ENCODE assay signal across 16 cellular contexts in the genomic region with DNA sequence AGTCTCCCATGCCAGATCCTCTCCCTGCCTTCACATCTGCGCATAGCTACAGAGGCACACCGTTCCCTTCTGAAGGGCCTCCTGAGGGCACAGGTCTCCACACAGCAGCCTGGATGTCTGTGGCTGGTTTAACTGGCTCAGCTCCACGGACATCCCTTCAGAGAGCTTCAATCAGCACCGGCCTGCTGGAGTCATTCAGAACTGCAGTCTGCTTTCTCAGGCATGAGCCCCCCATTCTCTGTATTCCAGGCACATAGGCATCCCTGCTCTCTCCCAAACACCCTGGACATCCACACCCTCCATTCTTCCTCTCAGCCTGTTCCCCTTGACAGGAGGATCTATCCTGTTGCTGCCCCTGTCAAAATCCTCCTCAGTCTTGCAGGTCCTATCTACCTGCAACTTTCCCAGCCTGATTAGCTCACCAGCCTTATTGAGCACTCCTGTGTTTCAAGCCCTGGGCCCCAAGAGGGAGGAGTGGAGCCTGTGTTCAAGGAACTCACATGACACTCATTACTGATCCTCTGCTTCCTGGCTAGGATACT. TPM values are rescaled to one million over a fixed set of nuclear protein-coding genes. Genes with fewer than 3 reads are reported as not detected.
A peak's percentile ranks its signal among the peaks of the same experiment; 100 is the strongest.
DNase-seq lines count a peak whose midpoint lies in the region; ATAC-seq, FAIRE-seq and TF ChIP-seq lines count a peak whose summit lies in the region.
"Had no signal": no experiment of that assay in that cellular context is flagged by ENCODE, and none has a peak within 500 bp of the region (broad histone marks: within the 10 kb centered on the region; RNA-seq: fewer than 3 reads in every experiment).

No MANE protein-coding gene starts in this region.

- H3K9me3 Mint-ChIP-seq in activated CD4-positive, alpha-beta memory T cell treated with anti-CD3 and anti-CD28 coated beads, Interleukin-2, amount 10 ng/mL, durations not matched to agents 7 days and 5 days: peaks cover 2% of the 10 kb centered on the region

- H3K79me2 ChIP-seq in HepG2 (ENCODE audit: insufficient read depth, low read length) (peaks cover 20% of the 10 kb centered on the region), K562 (ENCODE audit: control insufficient read depth, insufficient read depth, low read length) (no peaks in the 10 kb centered on the region; the same call in 2 of the 3 replicates)

- peaks cover 20% of the 10 kb centered on the region for H4K20me1 ChIP-seq in HepG2 (ENCODE audit: insufficient read depth, low read length)
- H4K20me1 ChIP-seq in K562 (replicated peaks; ENCODE audit: control insufficient read depth, insufficient read depth, low read length): no peaks in the 10 kb centered on the region

- no peaks in the 10 kb centered on the region for H3K9me1 ChIP-seq in K562 (ENCODE audit: control insufficient read depth, insufficient read depth, low read length)

- H2AFZ ChIP-seq in HepG2 (ENCODE audit: low read length): peak overlapping the region; percentile 48
- H2AFZ ChIP-seq in K562 (ENCODE audit: low read depth, low read length): no peak overlapping the region

- WGBS in HepG2 (ENCODE audit: low lambda C conversion rate): 2% methylated on average over 4 of the region's 4 CpGs
- no CpG with 5 or more reads among the region's 4 CpGs for WGBS in right lobe of liver (ENCODE audit: insufficient coverage, low coverage, low lambda C conversion rate, missing lambda C conversion rate)
- 15% methylated on average over 4 of the region's 4 CpGs for WGBS in K562 (ENCODE audit: insufficient coverage, low coverage, missing lambda C conversion rate)

- H3K36me3 ChIP-seq in HepG2 (replicated peaks in 1 of 2; ENCODE audit: control insufficient read depth in 1 of 2, insufficient read depth in 2 of 2, low read length in 2 of 2) (no peaks in the 10 kb centered on the region), right lobe of liver (no peaks in the 10 kb centered on the region), K562 (ENCODE audit: control insufficient read depth, insufficient read depth, low read length) (no peaks in the 10 kb centered on the region)
- H3K36me3 ChIP-seq: thoracic aorta had no signal

- intact Hi-C loops in HepG2 (cut with micrococcal nuclease; ENCODE audit: unreplicated experiment) (no loop called here), right lobe of liver (cut with DNase I) (no loop called here), K562 (cut with micrococcal nuclease) (loop anchor here (5.0 to 10.0 kb wide), 2 partner anchors 94 to 282 kb away; no protein-coding TSS in a partner anchor), posterior vena cava (cut with DNase I) (loop anchor here in 1 of 2 donors (10.0 kb wide), 1 partner anchor 272 kb away; no protein-coding TSS in a partner anchor)

- in situ Hi-C loops in HepG2 (cut with HindIII; ENCODE audit: extremely low pct_ligation_motif_present, low pct_unique_long_range_greater_than_20kb) (loop anchor here (5.0 kb wide), 1 partner anchor 46 kb away; no protein-coding TSS in a partner anchor), K562 (cut with MboI) (no loop called here)

- FAIRE-seq in HepG2 (lab: Jason Lieb, UNC) (peak; percentile 32), K562 (lab: Jason Lieb, UNC) (no peak)
- FAIRE-seq: colon, D721Med had no signal

- CTCF ChIA-PET in HepG2 (lab: Yijun Ruan, JAX; ENCODE audit: low intra/inter-chr PET ratio, low total read pairs) (interaction anchor here (0.7 to 7.4 kb wide), 8 partner anchors 12 to 320 kb away, joined by 3 to 207 read pairs (median 6); a partner anchor contains a TSS), K562 (lab: Yijun Ruan, JAX; ENCODE audit: low intra/inter-chr PET ratio) (interaction anchor here (2.8 kb wide), 1 partner anchor 277 kb away, joined by 13 read pairs; no protein-coding TSS in a partner anchor)
- CTCF ChIA-PET in activated CD4-positive, alpha-beta memory T cell treated with anti-CD3 and anti-CD28 coated beads, Interleukin-2, amount 10 ng/mL, durations not matched to agents 7 days and 5 days (lab: Charles Lee): interaction anchor here (1.2 to 5.7 kb wide), 16 partner anchors 11 to 798 kb away, joined by 3 to 64 read pairs (median 9); no protein-coding TSS in a partner anchor

- TF ChIP-seq RAD21 in HepG2 (CRISPR knock-in tag; IDR thresholded peaks at IDR 0.05) (peak; percentile 48; the same call in 1 of the 2 replicates), K562 (CRISPR knock-in tag; conservative IDR thresholded peaks at IDR 0.05 in 1 of 2, IDR thresholded peaks at IDR 0.05 in 1 of 2) (no peak)

- H3K27ac ChIP-seq in HepG2 (ENCODE audit: extremely low read length, insufficient read depth, low read length): peak overlapping the region; percentile 48
- H3K27ac ChIP-seq in right lobe of liver: no peak overlapping the region
- H3K27ac ChIP-seq in K562 (ENCODE audit: extremely low read depth, low read depth, low read length): no peak overlapping the region
- H3K27ac ChIP-seq: thoracic aorta had no signal

- no peaks in the 10 kb centered on the region for H3K36me3 Mint-ChIP-seq in activated CD4-positive, alpha-beta memory T cell treated with anti-CD3 and anti-CD28 coated beads, Interleukin-2, amount 10 ng/mL, durations not matched to agents 7 days and 5 days (ENCODE audit: low read depth)
- H3K36me3 Mint-ChIP-seq: activated naive CD8-positive, alpha-beta T cell had no signal

- no TSS peak for BruUV-seq in HepG2 (replicated peaks; lab: Mats Ljungman, UMichigan)
- BruUV-seq in K562 (replicated peaks; lab: Mats Ljungman, UMichigan): no TSS peak

- H3K4me1 ChIP-seq in HepG2 (ENCODE audit: insufficient read depth, low read length): peaks cover 78% of the 10 kb centered on the region
- H3K4me1 ChIP-seq in right lobe of liver: no peaks in the 10 kb centered on the region
- H3K4me1 ChIP-seq in K562 (replicated peaks in 1 of 2; ENCODE audit: control insufficient read depth in 2 of 2, insufficient read depth in 2 of 2, low read length in 2 of 2): no peaks in the 10 kb centered on the region; a peak in 1 of 5 replicates

- H3K4me3 Mint-ChIP-seq in activated CD4-positive, alpha-beta memory T cell treated with anti-CD3 and anti-CD28 coated beads, Interleukin-2, amount 10 ng/mL, durations not matched to agents 7 days and 5 days: no peak overlapping the region
- H3K4me3 Mint-ChIP-seq: activated naive CD8-positive, alpha-beta T cell; memory B cell had no signal

- no peaks in the 10 kb centered on the region for H3K9me3 ChIP-seq in HepG2 (ENCODE audit: low read length)
- H3K9me3 ChIP-seq in right lobe of liver: no peaks in the 10 kb centered on the region
- H3K9me3 ChIP-seq in K562 (replicated peaks; ENCODE audit: control insufficient read depth, insufficient read depth, low read depth, low read length): no peaks in the 10 kb centered on the region; the same call in 1 of the 2 replicates
- H3K9me3 ChIP-seq: thoracic aorta had no signal

- no peak for TF ChIP-seq CTCF in HepG2 (CRISPR knock-in tag; IDR thresholded peaks at IDR 0.05)
- TF ChIP-seq CTCF in right lobe of liver (IDR thresholded peaks at IDR 0.05): no peak
- TF ChIP-seq CTCF in K562 (IDR thresholded peaks at IDR 0.05 in 2 of 3, conservative IDR thresholded peaks at IDR 0.05 in 1 of 3; ENCODE audit: insufficient read depth in 2 of 3, low read depth in 1 of 3, low read length in 3 of 3): no peak

- H3K27me3 ChIP-seq in HepG2 (ENCODE audit: control insufficient read depth in 1 of 2, insufficient read depth in 2 of 2, low read length in 2 of 2) (no peaks in the 10 kb centered on the region; a peak in 1 of 5 replicates), right lobe of liver (no peaks in the 10 kb centered on the region), K562 (ENCODE audit: control insufficient read depth in 2 of 2, insufficient read depth in 2 of 2, low read length in 2 of 2) (no peaks in the 10 kb centered on the region; a peak in 1 of 5 replicates)

- peaks cover 2% of the 10 kb centered on the region for H3K27me3 Mint-ChIP-seq in activated CD4-positive, alpha-beta memory T cell treated with anti-CD3 and anti-CD28 coated beads, Interleukin-2, amount 10 ng/mL, durations not matched to agents 7 days and 5 days
- H3K27me3 Mint-ChIP-seq: activated naive CD8-positive, alpha-beta T cell had no signal

- H3K4me3 ChIP-seq in HepG2 (replicated peaks in 1 of 3; ENCODE audit: insufficient read depth in 1 of 3, low read depth in 2 of 3, low read length in 3 of 3): peak overlapping the region; percentile 17 to 59 (median 41)
- H3K4me3 ChIP-seq in right lobe of liver: no peak overlapping the region
- H3K4me3 ChIP-seq in K562: no peak overlapping the region
- H3K4me3 ChIP-seq: thoracic aorta had no signal

- POLR2A ChIA-PET in HepG2 (lab: Yijun Ruan, JAX): interaction anchor here (0.6 to 13.7 kb wide), 21 partner anchors 8 to 651 kb away, joined by 3 to 1105 read pairs (median 11); a partner anchor contains a TSS
- POLR2A ChIA-PET in K562 (lab: Yijun Ruan, JAX): no interaction called here
- POLR2A ChIA-PET in activated CD4-positive, alpha-beta memory T cell treated with anti-CD3 and anti-CD28 coated beads, Interleukin-2, amount 10 ng/mL, durations not matched to agents 7 days and 5 days (lab: Charles Lee): interaction anchor here (1.3 to 1.4 kb wide), 2 partner anchors 12 to 19 kb away, joined by 3 to 5 read pairs; no protein-coding TSS in a partner anchor

- peak overlapping the region; percentile 90 for H3K4me2 ChIP-seq in HepG2 (ENCODE audit: low read depth, low read length)
- no peak overlapping the region for H3K4me2 ChIP-seq in K562 (ENCODE audit: insufficient read depth, low read length)

- H3K9ac ChIP-seq in HepG2 (ENCODE audit: insufficient read depth, low read depth, low read length): peak overlapping the region; percentile 57
- no peak overlapping the region for H3K9ac ChIP-seq in K562 (ENCODE audit: insufficient read depth in 1 of 2, low read depth in 2 of 2, low read length in 2 of 2)

- peak; percentile 22 to 42; a peak in 1 of 4 replicates for TF ChIP-seq EP300 in HepG2 (IDR thresholded peaks at IDR 0.05; ENCODE audit: low read depth in 2 of 2, low read length in 2 of 2)
- 0 out of 2 replicates have a peak, but pooled peaks have one; percentile 29 for TF ChIP-seq EP300 in HepG2 (CRISPR knock-in tag; IDR thresholded peaks at IDR 0.05; ENCODE audit: borderline replicate concordance)
- no peak for TF ChIP-seq EP300 in K562 (IDR thresholded peaks at IDR 0.05; ENCODE audit: low read length)

- H3K4me1 Mint-ChIP-seq in activated CD4-positive, alpha-beta memory T cell treated with anti-CD3 and anti-CD28 coated beads, Interleukin-2, amount 10 ng/mL, durations not matched to agents 7 days and 5 days: peaks cover 12% of the 10 kb centered on the region

- TF ChIP-seq POLR2A in HepG2 (IDR thresholded peaks at IDR 0.05; ENCODE audit: insufficient read depth in 1 of 2, low read depth in 2 of 2, low read length in 2 of 2) (no peak), right lobe of liver (IDR thresholded peaks at IDR 0.05) (no peak), K562 (conservative IDR thresholded peaks at IDR 0.05) (no peak)

- DNase-seq in HepG2 (ENCODE audit: low spot score) (peak; percentile 91), right lobe of liver (no peak), K562 (ENCODE audit: extremely low read depth in 1 of 4, low spot score in 3 of 4) (no peak), left kidney (ENCODE audit: low read depth, low spot score) (peak; percentile 29), posterior vena cava (ENCODE audit: low spot score) (no peak), NOMO-1 treated with dmso at 0.1 percent for 144 hours (lab: John Stamatoyannopoulos, UW; ENCODE audit: unreplicated experiment) (no peak)
- no peak for DNase-seq in activated CD4-positive, alpha-beta memory T cell treated with anti-CD3 and anti-CD28 coated beads, Interleukin-2, amount 10 ng/mL, durations not matched to agents 7 days and 5 days
- DNase-seq: activated CD4-positive, CD25-positive, alpha-beta regulatory T cell treated with anti-CD3 and anti-CD28 coated beads, Interleukin-2, amount 50 U/mL, for 72 hours; NCI-H226 had no signal

- no peak overlapping the region for H3K27ac Mint-ChIP-seq in activated CD4-positive, alpha-beta memory T cell treated with anti-CD3 and anti-CD28 coated beads, Interleukin-2, amount 10 ng/mL, durations not matched to agents 7 days and 5 days
- H3K27ac Mint-ChIP-seq: activated naive CD8-positive, alpha-beta T cell; memory B cell had no signal

- ATAC-seq in HepG2: peak; percentile 40
- ATAC-seq in right lobe of liver: no peak
- peak; percentile 51; the same call in 2 of the 3 replicates for ATAC-seq in K562
- ATAC-seq in GM18520 (IDR thresholded peaks at IDR 0.05; ENCODE audit: unreplicated experiment): no peak

RNA-seq across cellular contexts. Expression of a gene that starts 2.9 kb away (rescaled TPM):
- total RNA-seq in HepG2 (2016; rRNA removed; fragmentation: Illumina TruSeq; extraction: Trizol): 2,867 and 3,021 TPM in 2 replicates
- 582 and 659 TPM in 2 replicates for total RNA-seq in HepG2 (2016; cell fraction: cytosol; rRNA removed; fragmentation: Illumina TruSeq; extraction: Trizol; ENCODE audit: low read depth)
- 2,776 and 3,102 TPM in 2 replicates for total RNA-seq in HepG2 (2016; cell fraction: insoluble cytoplasmic fraction; rRNA removed; fragmentation: Illumina TruSeq; extraction: Trizol)
- 925 and 1,194 TPM in 2 replicates for total RNA-seq in HepG2 (2016; cell fraction: membrane; rRNA removed; fragmentation: Illumina TruSeq; extraction: Trizol)
- 2,259 and 2,462 TPM in 2 replicates for total RNA-seq in HepG2 (2016; cell fraction: nucleus; rRNA removed; fragmentation: Illumina TruSeq; extraction: Trizol)
- polyA plus RNA-seq in HepG2 (2011; rRNA removed): 1,596 and 1,621 TPM in 2 replicates
- 1,194 and 1,328 TPM in 2 replicates for polyA plus RNA-seq in HepG2 (2011; cell fraction: cytosol; rRNA removed)
- polyA plus RNA-seq in HepG2 (2011; cell fraction: nucleus; rRNA removed): 2,740 and 3,322 TPM in 2 replicates
- polyA plus RNA-seq in HepG2 (2012): 740 and 1,093 TPM in 2 replicates
- polyA plus RNA-seq in HepG2 (2016; cell fraction: cytosol; fragmentation: Illumina TruSeq; extraction: Trizol; ENCODE audit: low read depth): 288 and 375 TPM in 2 replicates
- 2,577 and 2,685 TPM in 2 replicates for polyA plus RNA-seq in HepG2 (2016; cell fraction: insoluble cytoplasmic fraction; fragmentation: Illumina TruSeq; extraction: Trizol; ENCODE audit: low read depth)
- polyA plus RNA-seq in HepG2 (2016; cell fraction: membrane; fragmentation: Illumina TruSeq; extraction: Trizol; ENCODE audit: low read depth): 518 and 720 TPM in 2 replicates
- 3,957 and 4,035 TPM in 2 replicates for polyA plus RNA-seq in HepG2 (2016; cell fraction: nucleus; fragmentation: Illumina TruSeq; extraction: Trizol; ENCODE audit: insufficient read depth, low read depth)
- 4.9 and 1,419 TPM in 2 replicates for polyA minus RNA-seq in HepG2 (2011; rRNA and poly(A)+ RNA removed; ENCODE audit: low replicate concordance)
- polyA minus RNA-seq in HepG2 (2011; cell fraction: cytosol; rRNA and poly(A)+ RNA removed): 390 and 391 TPM in 2 replicates
- 1,540 and 1,882 TPM in 2 replicates for polyA minus RNA-seq in HepG2 (2011; cell fraction: nucleus; rRNA and poly(A)+ RNA removed)
- total RNA-seq in right lobe of liver: 10 to 100 TPM in 1 of 6 experiments, 1 to 10 TPM in 4, under 1 TPM in 1; 0.53 to 12.3 (median 4.2) TPM
- 30.5 and 40.0 TPM in 2 replicates for total RNA-seq in K562 (2011; cell fraction: chromatin; rRNA removed; ENCODE audit: low replicate concordance)
- 19.0 and 24.3 TPM in 2 replicates for total RNA-seq in K562 (2011; cell fraction: nucleolus; rRNA removed)
- total RNA-seq in K562 (2011; cell fraction: nucleoplasm; rRNA removed): 27.1 and 32.4 TPM in 2 replicates
- total RNA-seq in K562 (2014; rRNA removed): 64.4 and 73.6 TPM in 2 replicates
- 57.9 and 68.7 TPM in 2 replicates for total RNA-seq in K562 (2014; rRNA removed; fragmentation: Illumina TruSeq; extraction: Trizol)
- 73.2 and 73.4 TPM in 2 replicates for total RNA-seq in K562 (2015; rRNA removed; fragmentation: Illumina TruSeq; extraction: Trizol)
- 59.4 and 62.9 TPM in 2 replicates for total RNA-seq in K562 (2021)
- 45.5 and 47.2 TPM in 2 replicates for polyA plus RNA-seq in K562 (2011; rRNA removed)
- 41.7 and 41.9 TPM in 2 replicates for polyA plus RNA-seq in K562 (2011; cell fraction: cytosol; rRNA removed)
- 62.7 and 78.6 TPM in 2 replicates for polyA plus RNA-seq in K562 (2011; cell fraction: nucleus; rRNA removed)
- 66.3 and 109 TPM in 2 replicates for polyA plus RNA-seq in K562 (2012)
- polyA plus RNA-seq in K562 (2014; fragmentation: Illumina TruSeq; extraction: Trizol): 89.3 and 90.9 TPM in 2 replicates
- 1 to 10 TPM; 2.9 to 5.4 TPM for polyA plus RNA-seq in K562 (2014; fragmentation: Nextera tagmentation; extraction: Ambion mirVana)
- polyA plus RNA-seq in K562 (2014; rRNA removed): 96.8 and 107 TPM in 2 replicates
- polyA minus RNA-seq in K562 (2011; rRNA and poly(A)+ RNA removed): 27.5 and 28.1 TPM in 2 replicates
- 10.2 and 10.5 TPM in 2 replicates for polyA minus RNA-seq in K562 (2011; cell fraction: cytosol; rRNA and poly(A)+ RNA removed)
- polyA minus RNA-seq in K562 (2011; cell fraction: nucleus; rRNA and poly(A)+ RNA removed): 15.2 and 21.5 TPM in 2 replicates
- total RNA-seq in activated CD4-positive, alpha-beta memory T cell treated with anti-CD3 and anti-CD28 coated beads, Interleukin-2, amount 10 ng/mL, durations not matched to agents 7 days and 5 days: 1 to 10 TPM; 1.1 to 1.5 TPM
- not detected for total RNA-seq in posterior vena cava
- total RNA-seq: fibroblast of lung, thoracic aorta had no signal

RNA-seq across cellular contexts. Expression of a gene that starts 54.6 kb away (rescaled TPM):
- 0.14 and 0.22 TPM in 2 replicates for total RNA-seq in HepG2 (2016; rRNA removed; fragmentation: Illumina TruSeq; extraction: Trizol)
- 0.10 TPM in 1 of 2 replicates, not detected in the other for total RNA-seq in HepG2 (2016; cell fraction: cytosol; rRNA removed; fragmentation: Illumina TruSeq; extraction: Trizol; ENCODE audit: low read depth)
- 0.13 and 0.15 TPM in 2 replicates for total RNA-seq in HepG2 (2016; cell fraction: insoluble cytoplasmic fraction; rRNA removed; fragmentation: Illumina TruSeq; extraction: Trizol)
- total RNA-seq in HepG2 (2016; cell fraction: membrane; rRNA removed; fragmentation: Illumina TruSeq; extraction: Trizol): 0.10 and 0.22 TPM in 2 replicates
- 0.12 and 0.44 TPM in 2 replicates for total RNA-seq in HepG2 (2016; cell fraction: nucleus; rRNA removed; fragmentation: Illumina TruSeq; extraction: Trizol)
- polyA plus RNA-seq in HepG2 (2011; rRNA removed): 0.08 and 0.16 TPM in 2 replicates
- 0.15 and 0.18 TPM in 2 replicates for polyA plus RNA-seq in HepG2 (2011; cell fraction: cytosol; rRNA removed)
- 1.1 TPM in 2 replicates for polyA plus RNA-seq in HepG2 (2011; cell fraction: nucleus; rRNA removed)
- polyA plus RNA-seq in HepG2 (2012): 0.16 and 0.54 TPM in 2 replicates
- 0.05 and 0.10 TPM in 2 replicates for polyA plus RNA-seq in HepG2 (2016; cell fraction: cytosol; fragmentation: Illumina TruSeq; extraction: Trizol; ENCODE audit: low read depth)
- 0.22 and 0.33 TPM in 2 replicates for polyA plus RNA-seq in HepG2 (2016; cell fraction: insoluble cytoplasmic fraction; fragmentation: Illumina TruSeq; extraction: Trizol; ENCODE audit: low read depth)
- polyA plus RNA-seq in HepG2 (2016; cell fraction: membrane; fragmentation: Illumina TruSeq; extraction: Trizol; ENCODE audit: low read depth): 0.10 and 0.17 TPM in 2 replicates
- 0.42 and 0.55 TPM in 2 replicates for polyA plus RNA-seq in HepG2 (2016; cell fraction: nucleus; fragmentation: Illumina TruSeq; extraction: Trizol; ENCODE audit: insufficient read depth, low read depth)
- 0.18 TPM in 1 of 2 replicates, not detected in the other for polyA minus RNA-seq in HepG2 (2011; rRNA and poly(A)+ RNA removed; ENCODE audit: low replicate concordance)
- 0.35 TPM in 1 of 2 replicates, not detected in the other for polyA minus RNA-seq in HepG2 (2011; cell fraction: cytosol; rRNA and poly(A)+ RNA removed)
- polyA minus RNA-seq in HepG2 (2011; cell fraction: nucleus; rRNA and poly(A)+ RNA removed): 0.13 and 0.25 TPM in 2 replicates
- total RNA-seq in right lobe of liver: under 1 TPM in 3 of 6 experiments, not detected in 3; 0.07 to 0.20 (median 0.19) TPM
- not detected in 2 replicates for total RNA-seq in K562 (2011; cell fraction: chromatin; rRNA removed; ENCODE audit: low replicate concordance)
- total RNA-seq in K562 (2011; cell fraction: nucleolus; rRNA removed): not detected in 2 replicates
- total RNA-seq in K562 (2011; cell fraction: nucleoplasm; rRNA removed): 0.23 TPM in 1 of 2 replicates, not detected in the other
- 0.04 TPM in 1 of 2 replicates, not detected in the other for total RNA-seq in K562 (2014; rRNA removed)
- total RNA-seq in K562 (2014; rRNA removed; fragmentation: Illumina TruSeq; extraction: Trizol): not detected in 2 replicates
- total RNA-seq in K562 (2015; rRNA removed; fragmentation: Illumina TruSeq; extraction: Trizol): 0.04 TPM in 1 of 2 replicates, not detected in the other
- total RNA-seq in K562 (2021): 0.13 TPM in 2 replicates
- polyA plus RNA-seq in K562 (2011; rRNA removed): not detected in 2 replicates
- 0.01 TPM in 1 of 2 replicates, not detected in the other for polyA plus RNA-seq in K562 (2011; cell fraction: cytosol; rRNA removed)
- 0.07 TPM in 1 of 2 replicates, not detected in the other for polyA plus RNA-seq in K562 (2011; cell fraction: nucleus; rRNA removed)
- polyA plus RNA-seq in K562 (2012): 0.12 and 0.24 TPM in 2 replicates
- 0.04 and 0.07 TPM in 2 replicates for polyA plus RNA-seq in K562 (2014; fragmentation: Illumina TruSeq; extraction: Trizol)
- under 1 TPM in 1 of 2 experiments, not detected in 1; 0.06 TPM for polyA plus RNA-seq in K562 (2014; fragmentation: Nextera tagmentation; extraction: Ambion mirVana)
- polyA plus RNA-seq in K562 (2014; rRNA removed): 0.07 TPM in 1 of 2 replicates, not detected in the other
- not detected in 2 replicates for polyA minus RNA-seq in K562 (2011; rRNA and poly(A)+ RNA removed)
- not detected in 2 replicates for polyA minus RNA-seq in K562 (2011; cell fraction: cytosol; rRNA and poly(A)+ RNA removed)
- polyA minus RNA-seq in K562 (2011; cell fraction: nucleus; rRNA and poly(A)+ RNA removed): not detected in 2 replicates
- total RNA-seq in activated CD4-positive, alpha-beta memory T cell treated with anti-CD3 and anti-CD28 coated beads, Interleukin-2, amount 10 ng/mL, durations not matched to agents 7 days and 5 days: not detected
- total RNA-seq in posterior vena cava: 1 to 10 TPM; 4.3 to 5.6 TPM
- total RNA-seq: fibroblast of lung had no signal
- polyA plus RNA-seq: fibroblast of lung had no signal

Comparison
In these comparisons a context has a peak if more than half of its experiments do, and no peak if none do; other contexts are left out.
1. ATAC-seq: peak in HepG2 (single experiment) and K562 (single experiment); none in right lobe of liver (0 of 4) and GM18520 (single experiment).
2. DNase-seq: peak in HepG2 (single experiment) and left kidney (single experiment); none in right lobe of liver (0 of 3), K562 (0 of 4), activated CD4-positive, alpha-beta memory T cell treated with anti-CD3 and anti-CD28 coated beads, Interleukin-2, amount 10 ng/mL, durations not matched to agents 7 days and 5 days (single experiment), posterior vena cava (single experiment) and NOMO-1 treated with dmso at 0.1 percent for 144 hours (single experiment).
3. H3K4me3 ChIP-seq: peak in HepG2 (3 of 3); none in right lobe of liver (0 of 3) and K562 (single experiment).
4. RNA of a gene that starts 2.9 kb away (total RNA-seq): 582 to 3,102 TPM in HepG2; 19.0 to 73.6 TPM in K562, 0.53 to 12.3 TPM in right lobe of liver, 1.1 to 1.5 TPM in activated CD4-positive, alpha-beta memory T cell treated with anti-CD3 and anti-CD28 coated beads, Interleukin-2, amount 10 ng/mL, durations not matched to agents 7 days and 5 days and not detected in posterior vena cava; every median in the first group is over 4 times any median in the second.